ENCODE assay signal across 10 cellular contexts in the genomic region with DNA sequence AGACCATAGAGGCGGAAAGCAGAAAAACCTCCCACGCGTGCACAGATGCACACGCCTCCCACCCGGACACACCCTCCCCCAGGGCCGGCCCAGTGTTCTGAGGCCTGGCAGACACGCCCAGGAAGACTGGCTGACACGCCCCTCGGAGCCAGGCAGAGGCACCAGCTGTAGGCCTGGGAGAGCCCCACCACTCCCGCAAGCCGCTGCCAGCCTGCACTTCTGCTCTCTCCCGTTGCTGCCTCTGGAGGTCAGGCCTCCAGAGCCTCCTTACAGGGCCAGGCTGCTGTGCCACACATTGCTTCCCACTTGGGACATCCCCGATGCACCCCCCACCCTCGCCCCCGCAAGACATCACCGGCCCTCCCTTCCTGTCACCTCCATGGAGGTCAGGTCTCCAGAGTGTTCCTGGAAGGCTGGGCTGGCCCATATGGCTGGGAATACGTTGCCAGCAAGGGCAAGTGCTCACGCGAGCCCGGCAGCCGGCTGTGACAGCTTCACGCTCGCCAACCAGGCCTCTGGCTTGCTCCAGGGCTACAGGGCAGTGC. TPM values are rescaled to one million over a fixed set of nuclear protein-coding genes. Genes with fewer than 3 reads are reported as not detected.
DNase-seq lines count a peak whose midpoint lies in the region; ATAC-seq and TF ChIP-seq lines count a peak whose summit lies in the region.
"Had no signal": no experiment of that assay in that cellular context is flagged by ENCODE, and none has a peak within 500 bp of the region (broad histone marks: within the 10 kb centered on the region; RNA-seq: fewer than 3 reads in every experiment).

No MANE protein-coding gene starts in this region.

- BruUV-seq in Panc1 (replicated peaks; lab: Mats Ljungman, UMichigan) = no TSS peak

- H3K9me3 Mint-ChIP-seq in GM23338 = no peaks in the 10 kb centered on the region
- H3K9me3 Mint-ChIP-seq in type B pancreatic cell = no peaks in the 10 kb centered on the region
- H3K9me3 Mint-ChIP-seq: neural crest cell had no signal

- intact Hi-C loops in Panc1 (cut with micrococcal nuclease; ENCODE audit: unreplicated experiment) = no loop called here
- intact Hi-C loops in left ventricle myocardium superior (cut with micrococcal nuclease) = no loop called here

- POLR2A ChIA-PET in Panc1 (lab: Charles Lee) = no interaction called here

- DNase-seq in GM23338 (ENCODE audit: low spot score) = no peak
- no peak for DNase-seq in Panc1 (ENCODE audit: low read depth, low spot score)
- DNase-seq in activated T-helper 1 cell treated with Interleukin-2 at 50 U/mL for 16 hours (ENCODE audit: low read depth) = peak; percentile 42
- peak; percentile 83 for DNase-seq in left ventricle myocardium superior
- peak; percentile 59 for DNase-seq in stimulated activated CD4-positive, alpha-beta T cell treated with anti-CD3 and anti-CD28 coated beads, Interleukin-4, amount 100 ng/mL, for 1 hour
- DNase-seq in type B pancreatic cell (ENCODE audit: extremely low spot score, unreplicated experiment) = no peak
- no peak for DNase-seq in NCI-H187 treated with DMSO at 0.1 percent for 48 hours (lab: John Stamatoyannopoulos, UW)
- DNase-seq: IMR-90 had no signal

- H3K9me3 ChIP-seq in Panc1 (ENCODE audit: control insufficient read depth, insufficient read depth, low read depth, low read length) = no peaks in the 10 kb centered on the region

- H3K79me2 ChIP-seq in GM23338 (replicated peaks; ENCODE audit: insufficient read depth) = no peaks in the 10 kb centered on the region

- H3K27me3 ChIP-seq in GM23338 (ENCODE audit: insufficient read depth) (no peaks in the 10 kb centered on the region), Panc1 (ENCODE audit: control insufficient read depth, insufficient read depth, low read length) (no peaks in the 10 kb centered on the region)

- peak; percentile 39 for ATAC-seq in GM23338
- ATAC-seq in Panc1 = peak; percentile 81
- peak; percentile 84 for ATAC-seq in left ventricle myocardium superior
- no peak for ATAC-seq in HG03354 (IDR thresholded peaks at IDR 0.05; ENCODE audit: poor library complexity, severe bottlenecking, unreplicated experiment)

- no peak overlapping the region for H3K27ac Mint-ChIP-seq in GM23338
- H3K27ac Mint-ChIP-seq in type B pancreatic cell = no peak overlapping the region

- H3K36me3 ChIP-seq in GM23338 (ENCODE audit: insufficient read depth) (no peaks in the 10 kb centered on the region), Panc1 (ENCODE audit: control insufficient read depth, insufficient read depth, low read length) (no peaks in the 10 kb centered on the region)

- CTCF ChIA-PET in Panc1 (lab: Charles Lee) = no interaction called here

- H3K27me3 Mint-ChIP-seq in GM23338 (ENCODE audit: insufficient read depth, low read depth, poor library complexity) = peaks cover 11% of the 10 kb centered on the region
- H3K27me3 Mint-ChIP-seq in type B pancreatic cell = peaks cover 4% of the 10 kb centered on the region

- H3K36me3 Mint-ChIP-seq in GM23338 (ENCODE audit: low read depth) (no peaks in the 10 kb centered on the region), type B pancreatic cell (no peaks in the 10 kb centered on the region)

- no peak for TF ChIP-seq CTCF in GM23338 (conservative IDR thresholded peaks at IDR 0.05; ENCODE audit: low read depth in 2 of 2)
- TF ChIP-seq CTCF in Panc1 (IDR thresholded peaks at IDR 0.05) = no peak
- no peak for TF ChIP-seq CTCF in type B pancreatic cell (conservative IDR thresholded peaks at IDR 0.05)

- no peaks in the 10 kb centered on the region for H3K9me2 ChIP-seq in GM23338 (ENCODE audit: insufficient read depth)

- no peak overlapping the region for H3K4me3 ChIP-seq in GM23338
- H3K4me3 ChIP-seq in Panc1 (ENCODE audit: low read depth in 2 of 2, low read length in 2 of 2) = no peak overlapping the region

- H3K4me1 Mint-ChIP-seq in GM23338 = peaks cover 33% of the 10 kb centered on the region
- H3K4me1 Mint-ChIP-seq in type B pancreatic cell (ENCODE audit: unreplicated experiment) = peaks cover 12% of the 10 kb centered on the region

- H2AFZ ChIP-seq in GM23338 = no peak overlapping the region

- H3K4me1 ChIP-seq in GM23338 (ENCODE audit: insufficient read depth) (no peaks in the 10 kb centered on the region), Panc1 (ENCODE audit: control insufficient read depth, insufficient read depth, low read length) (peaks cover 3% of the 10 kb centered on the region; the same call in 1 of the 2 replicates)

- no peaks in the 10 kb centered on the region for H3F3A ChIP-seq in GM23338 (replicated peaks; ENCODE audit: low read depth)

- H3K4me3 Mint-ChIP-seq in GM23338 (no peak overlapping the region), type B pancreatic cell (no peak overlapping the region)
- H3K4me3 Mint-ChIP-seq: neural crest cell had no signal

- H4K20me1 ChIP-seq in GM23338 (replicated peaks; ENCODE audit: insufficient read depth) = no peaks in the 10 kb centered on the region

- in situ Hi-C loops in Panc1 (cut with HindIII; ENCODE audit: low pct_unique_long_range_greater_than_20kb, low sequenced_read_pairs) = no loop called here

- H3K4me2 ChIP-seq in GM23338 = no peak overlapping the region

- H3K27ac ChIP-seq in GM23338 (ENCODE audit: low read depth) (no peak overlapping the region), Panc1 (ENCODE audit: low read length) (no peak overlapping the region)

TF ChIP-seq in GM23338, 12 proteins besides CTCF, POLR2A, EP300 and RAD21:
- no peak for TF ChIP-seq ZNF114 (CRISPR knock-in tag; IDR thresholded peaks at IDR 0.05)
- no peak for TF ChIP-seq JUNB (IDR thresholded peaks at IDR 0.05; ENCODE audit: unreplicated experiment)
- TF ChIP-seq EZH2phosphoT487 (IDR thresholded peaks at IDR 0.05; ENCODE audit: unreplicated experiment) = no peak
- TF ChIP-seq, protein P1, sequence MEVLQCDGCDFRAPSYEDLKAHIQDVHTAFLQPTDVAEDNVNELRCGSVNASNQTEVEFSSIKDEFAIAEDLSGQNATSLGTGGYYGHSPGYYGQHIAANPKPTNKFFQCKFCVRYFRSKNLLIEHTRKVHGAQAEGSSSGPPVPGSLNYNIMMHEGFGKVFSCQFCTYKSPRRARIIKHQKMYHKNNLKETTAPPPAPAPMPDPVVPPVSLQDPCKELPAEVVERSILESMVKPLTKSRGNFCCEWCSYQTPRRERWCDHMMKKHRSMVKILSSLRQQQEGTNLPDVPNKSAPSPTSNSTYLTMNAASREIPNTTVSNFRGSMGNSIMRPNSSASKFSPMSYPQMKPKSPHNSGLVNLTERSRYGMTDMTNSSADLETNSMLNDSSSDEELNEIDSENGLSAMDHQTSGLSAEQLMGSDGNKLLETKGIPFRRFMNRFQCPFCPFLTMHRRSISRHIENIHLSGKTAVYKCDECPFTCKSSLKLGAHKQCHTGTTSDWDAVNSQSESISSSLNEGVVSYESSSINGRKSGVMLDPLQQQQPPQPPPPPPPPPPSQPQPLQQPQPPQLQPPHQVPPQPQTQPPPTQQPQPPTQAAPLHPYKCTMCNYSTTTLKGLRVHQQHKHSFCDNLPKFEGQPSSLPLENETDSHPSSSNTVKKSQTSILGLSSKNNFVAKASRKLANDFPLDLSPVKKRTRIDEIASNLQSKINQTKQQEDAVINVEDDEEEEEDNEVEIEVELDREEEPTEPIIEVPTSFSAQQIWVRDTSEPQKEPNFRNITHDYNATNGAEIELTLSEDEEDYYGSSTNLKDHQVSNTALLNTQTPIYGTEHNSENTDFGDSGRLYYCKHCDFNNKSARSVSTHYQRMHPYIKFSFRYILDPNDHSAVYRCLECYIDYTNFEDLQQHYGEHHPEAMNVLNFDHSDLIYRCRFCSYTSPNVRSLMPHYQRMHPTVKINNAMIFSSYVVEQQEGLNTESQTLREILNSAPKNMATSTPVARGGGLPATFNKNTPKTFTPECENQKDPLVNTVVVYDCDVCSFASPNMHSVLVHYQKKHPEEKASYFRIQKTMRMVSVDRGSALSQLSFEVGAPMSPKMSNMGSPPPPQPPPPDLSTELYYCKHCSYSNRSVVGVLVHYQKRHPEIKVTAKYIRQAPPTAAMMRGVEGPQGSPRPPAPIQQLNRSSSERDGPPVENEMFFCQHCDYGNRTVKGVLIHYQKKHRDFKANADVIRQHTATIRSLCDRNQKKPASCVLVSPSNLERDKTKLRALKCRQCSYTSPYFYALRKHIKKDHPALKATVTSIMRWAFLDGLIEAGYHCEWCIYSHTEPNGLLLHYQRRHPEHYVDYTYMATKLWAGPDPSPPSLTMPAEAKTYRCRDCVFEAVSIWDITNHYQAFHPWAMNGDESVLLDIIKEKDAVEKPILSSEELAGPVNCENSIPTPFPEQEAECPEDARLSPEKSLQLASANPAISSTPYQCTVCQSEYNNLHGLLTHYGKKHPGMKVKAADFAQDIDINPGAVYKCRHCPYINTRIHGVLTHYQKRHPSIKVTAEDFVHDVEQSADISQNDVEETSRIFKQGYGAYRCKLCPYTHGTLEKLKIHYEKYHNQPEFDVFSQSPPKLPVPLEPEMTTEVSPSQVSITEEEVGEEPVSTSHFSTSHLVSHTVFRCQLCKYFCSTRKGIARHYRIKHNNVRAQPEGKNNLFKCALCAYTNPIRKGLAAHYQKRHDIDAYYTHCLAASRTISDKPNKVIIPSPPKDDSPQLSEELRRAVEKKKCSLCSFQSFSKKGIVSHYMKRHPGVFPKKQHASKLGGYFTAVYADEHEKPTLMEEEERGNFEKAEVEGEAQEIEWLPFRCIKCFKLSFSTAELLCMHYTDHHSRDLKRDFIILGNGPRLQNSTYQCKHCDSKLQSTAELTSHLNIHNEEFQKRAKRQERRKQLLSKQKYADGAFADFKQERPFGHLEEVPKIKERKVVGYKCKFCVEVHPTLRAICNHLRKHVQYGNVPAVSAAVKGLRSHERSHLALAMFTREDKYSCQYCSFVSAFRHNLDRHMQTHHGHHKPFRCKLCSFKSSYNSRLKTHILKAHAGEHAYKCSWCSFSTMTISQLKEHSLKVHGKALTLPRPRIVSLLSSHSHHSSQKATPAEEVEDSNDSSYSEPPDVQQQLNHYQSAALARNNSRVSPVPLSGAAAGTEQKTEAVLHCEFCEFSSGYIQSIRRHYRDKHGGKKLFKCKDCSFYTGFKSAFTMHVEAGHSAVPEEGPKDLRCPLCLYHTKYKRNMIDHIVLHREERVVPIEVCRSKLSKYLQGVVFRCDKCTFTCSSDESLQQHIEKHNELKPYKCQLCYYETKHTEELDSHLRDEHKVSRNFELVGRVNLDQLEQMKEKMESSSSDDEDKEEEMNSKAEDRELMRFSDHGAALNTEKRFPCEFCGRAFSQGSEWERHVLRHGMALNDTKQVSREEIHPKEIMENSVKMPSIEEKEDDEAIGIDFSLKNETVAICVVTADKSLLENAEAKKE (CRISPR knock-in tag; IDR thresholded peaks at IDR 0.05) = no peak
- no peak for TF ChIP-seq POLR2AphosphoS5 (IDR thresholded peaks at IDR 0.05; ENCODE audit: low read depth)

RNA-seq across cellular contexts. Expression of a gene that starts 40.4 kb away (rescaled TPM):
- total RNA-seq in GM23338 (2014; rRNA removed; shearing (Covaris generic)) = 6.1 and 6.7 TPM in 2 replicates
- polyA plus RNA-seq in GM23338 (2016; fragmentation: Nextera tagmentation; extraction: Ambion mirVana) = 6.2 and 8.7 TPM in 2 replicates
- 27.8 TPM for total RNA-seq in Panc1 (2021; ENCODE audit: unreplicated experiment)
- polyA plus RNA-seq in Panc1 (2012; ENCODE audit: insufficient read length) = 15.3 TPM
- total RNA-seq in left ventricle myocardium superior = 57.8 TPM
- 15.7 and 37.5 TPM in 2 replicates for total RNA-seq in type B pancreatic cell (ENCODE audit: low replicate concordance)

Comparison
In these comparisons a context has a peak if more than half of its experiments do, and no peak if none do; other contexts are left out.
1. DNase-seq: peak in activated T-helper 1 cell treated with Interleukin-2 at 50 U/mL for 16 hours (single experiment), left ventricle myocardium superior (single experiment) and stimulated activated CD4-positive, alpha-beta T cell treated with anti-CD3 and anti-CD28 coated beads, Interleukin-4, amount 100 ng/mL, for 1 hour (single experiment); none in GM23338 (single experiment), Panc1 (single experiment), type B pancreatic cell (single experiment) and NCI-H187 treated with DMSO at 0.1 percent for 48 hours (single experiment).